Comparison of ENCODE assay signal across 8 cellular contexts in the genomic region with DNA sequence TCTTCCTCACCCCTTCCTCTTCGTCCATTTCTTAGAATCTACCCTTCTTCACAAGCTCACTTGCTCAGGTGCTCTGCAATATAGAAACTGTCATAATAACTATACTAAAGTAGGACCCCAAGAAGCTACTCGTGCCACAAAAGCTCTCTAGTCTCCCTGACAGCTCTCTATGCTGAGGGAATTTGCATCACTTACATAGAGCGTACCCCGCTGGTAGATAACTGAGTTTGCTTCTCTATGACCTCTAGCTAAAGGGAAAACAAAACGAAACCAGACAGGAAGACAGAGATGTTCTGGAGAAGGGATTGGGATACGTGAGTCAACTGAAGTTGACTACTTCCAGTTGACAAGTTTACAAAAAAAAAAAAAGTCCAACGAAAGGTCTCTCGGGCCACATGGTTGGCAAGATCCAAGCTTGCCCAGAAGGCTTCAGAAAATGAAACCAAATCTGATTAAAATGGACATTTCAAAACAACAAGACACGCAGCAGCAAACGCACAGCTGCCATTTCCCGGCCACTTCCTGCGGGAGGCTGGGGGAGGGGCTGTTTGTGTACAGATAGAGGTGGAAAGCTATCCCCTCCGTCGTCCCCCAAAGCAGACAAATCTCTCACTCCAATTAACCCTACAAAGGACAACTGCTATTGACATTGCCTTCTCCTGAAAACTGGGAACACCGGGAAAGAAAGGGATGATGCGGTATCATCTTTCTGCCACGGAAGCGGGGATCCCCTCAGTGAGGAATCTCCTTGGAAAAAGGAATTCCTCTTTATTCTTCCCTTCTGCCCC. TPM values are rescaled to one million over a fixed set of nuclear protein-coding genes. Genes with fewer than 3 reads are reported as not detected.
DNase-seq lines count a peak whose midpoint lies in the region; ATAC-seq and TF ChIP-seq lines count a peak whose summit lies in the region.

No MANE protein-coding gene starts in this region.

- WGBS in lower leg skin, 2 donors: 1 to 2% methylated on average over 18 of the region's 18 CpGs

- DNase-seq in SKM-1 treated with dmso at 0.1 percent for 144 hours (lab: John Stamatoyannopoulos, UW; ENCODE audit: unreplicated experiment) (peak; percentile 5), SKM-1 (lab: John Stamatoyannopoulos, UW; ENCODE audit: unreplicated experiment) (no peak), NCI-H2227 (lab: John Stamatoyannopoulos, UW; ENCODE audit: unreplicated experiment) (peak; percentile 11), ecto neural progenitor cell (ENCODE audit: low spot score) (peak; percentile 62), lower leg skin (ENCODE audit: low spot score in 2 of 2) (peak; percentile 62 to 94)
- peak; percentile 39 to 41 for DNase-seq in activated CD4-positive, alpha-beta T cell treated with anti-CD3 and anti-CD28 coated beads, Interleukin-2, amount 50 U/mL, for 4 hours
- peak in 2 of 3 experiments; percentile 18 to 54 for DNase-seq in stimulated activated CD4-positive, alpha-beta T cell treated with anti-CD3 and anti-CD28 coated beads, TNF-alpha, amount 100 ng/mL, for 24 hours (ENCODE audit: low read depth in 3 of 3)

- intact Hi-C loops in lower leg skin (cut with DNase I; ENCODE audit: low total_unique reads): no loop called here

- H3K4me3 ChIP-seq in lower leg skin (ENCODE audit: low read depth, poor library complexity, severe bottlenecking): peak overlapping the region; percentile 98

- TF ChIP-seq POLR2A in lower leg skin (IDR thresholded peaks at IDR 0.05): no peak

- ATAC-seq in HG03139 (IDR thresholded peaks at IDR 0.05; ENCODE audit: unreplicated experiment): no peak

- no peak for TF ChIP-seq CTCF in lower leg skin (IDR thresholded peaks at IDR 0.05)

RNA-seq across cellular contexts. Expression of a gene that starts 1.3 kb away (rescaled TPM):
- 100 to 1,000 TPM in 2 of 4 donors, 10 to 100 TPM in 2; 64.8 to 141 (median 107) TPM for total RNA-seq in lower leg skin

RNA-seq across cellular contexts. Expression of a gene that starts 16.9 kb away (rescaled TPM):
- total RNA-seq in lower leg skin: 100 to 1,000 TPM; 360 to 457 (median 395) TPM

RNA-seq across cellular contexts. Expression of a gene that starts 59.2 kb away (rescaled TPM):
- 10 to 100 TPM; 57.0 to 73.7 (median 62.3) TPM for total RNA-seq in lower leg skin
